ENCODE assay signal across 22 cellular contexts in genomic region chr6:53618219-53618618, GRCh38.
"Had no signal": no experiment of that assay in that cellular context is flagged by ENCODE, and none has a peak within 500 bp of the region (broad histone marks: within the 10 kb centered on the region; RNA-seq: fewer than 3 reads in every experiment).

No MANE protein-coding gene starts in this region.

- H3K27ac Mint-ChIP-seq: activated CD4-positive, alpha-beta T cell treated with anti-CD3 and anti-CD28 coated beads, Interleukin-2, amount 10 ng/mL, durations not matched to agents 7 days and 5 days; activated naive CD4-positive, alpha-beta T cell treated with anti-CD3 and anti-CD28 coated beads, Interleukin-2, amount 50 U/mL, for 24 hours; activated T-cell treated with anti-CD3 and anti-CD28 coated beads, Interleukin-2, amount 50 U/mL, for 72 hours; memory B cell had no signal

- H3K4me3 ChIP-seq: adrenal gland, breast epithelium, left ventricle myocardium inferior, prostate gland, right atrium auricular region, tibial artery had no signal

- H3K4me3 Mint-ChIP-seq: activated CD4-positive, alpha-beta T cell treated with anti-CD3 and anti-CD28 coated beads, Interleukin-2, amount 10 ng/mL, durations not matched to agents 7 days and 5 days; activated naive CD4-positive, alpha-beta T cell treated with anti-CD3 and anti-CD28 coated beads, Interleukin-2, amount 50 U/mL, for 24 hours; activated T-cell treated with anti-CD3 and anti-CD28 coated beads, Interleukin-2, amount 50 U/mL, for 72 hours; memory B cell; neural crest cell had no signal

- H3K4me1 Mint-ChIP-seq: activated CD4-positive, alpha-beta T cell treated with anti-CD3 and anti-CD28 coated beads, Interleukin-2, amount 10 ng/mL, durations not matched to agents 7 days and 5 days; neural crest cell had no signal

- DNase-seq: activated CD4-positive, alpha-beta T cell treated with anti-CD3 and anti-CD28 coated beads, Interleukin-2, amount 10 ng/mL, durations not matched to agents 7 days and 5 days; activated CD8-positive, alpha-beta memory T cell treated with anti-CD3 and anti-CD28 coated beads, Interleukin-2, amount 50 U/mL, for 4 hours; activated gamma-delta T cell; activated T-cell treated with anti-CD3 and anti-CD28 coated beads, Interleukin-2, amount 50 U/mL, for 72 hours; adrenal gland; cerebellar nuclear complex; cortex of kidney; erythroblast; head of caudate nucleus; kidney; left ventricle myocardium inferior; stimulated activated CD4-positive, alpha-beta T cell treated with anti-CD3 and anti-CD28 coated beads, Interleukin-2, amount 100 ng/mL, for 24 hours; stimulated activated naive CD8-positive, alpha-beta T cell treated with anti-CD3 and anti-CD28 coated beads, Interleukin-15, Interleukin-2, amounts not matched to agents 100 U/mL and 50 U/mL, for 24 hours; substantia nigra; tibial artery had no signal

- H3K9me3 Mint-ChIP-seq: activated CD4-positive, alpha-beta T cell treated with anti-CD3 and anti-CD28 coated beads, Interleukin-2, amount 10 ng/mL, durations not matched to agents 7 days and 5 days; activated naive CD4-positive, alpha-beta T cell treated with anti-CD3 and anti-CD28 coated beads, Interleukin-2, amount 50 U/mL, for 24 hours; activated T-cell treated with anti-CD3 and anti-CD28 coated beads, Interleukin-2, amount 50 U/mL, for 72 hours; memory B cell; neural crest cell had no signal

- H3K27me3 Mint-ChIP-seq: activated naive CD4-positive, alpha-beta T cell treated with anti-CD3 and anti-CD28 coated beads, Interleukin-2, amount 50 U/mL, for 24 hours had no signal

- H3K36me3 Mint-ChIP-seq: activated naive CD4-positive, alpha-beta T cell treated with anti-CD3 and anti-CD28 coated beads, Interleukin-2, amount 50 U/mL, for 24 hours; memory B cell had no signal

- H3K27ac ChIP-seq: adrenal gland, breast epithelium, left ventricle myocardium inferior, prostate gland, right atrium auricular region, tibial artery had no signal

- H3K9me3 ChIP-seq: adrenal gland, breast epithelium, left ventricle myocardium inferior, prostate gland, right atrium auricular region, tibial artery had no signal

- H3K27me3 ChIP-seq: adrenal gland, breast epithelium, right atrium auricular region, tibial artery had no signal

- ATAC-seq: activated CD4-positive, CD25-positive, alpha-beta regulatory T cell treated with anti-CD3 and anti-CD28 coated beads, Interleukin-2, amount 50 U/mL, for 24 hours; activated T-cell treated with anti-CD3 and anti-CD28 coated beads, Interleukin-2, amount 50 U/mL, for 72 hours; stimulated activated naive CD8-positive, alpha-beta T cell treated with anti-CD3 and anti-CD28 coated beads, Interleukin-15, Interleukin-2, amounts not matched to agents 100 U/mL and 50 U/mL, for 24 hours had no signal

- H3K36me3 ChIP-seq: adrenal gland, breast epithelium, left ventricle myocardium inferior, prostate gland, right atrium auricular region, tibial artery had no signal

- H3K4me1 ChIP-seq: breast epithelium, left ventricle myocardium inferior, prostate gland, right atrium auricular region, tibial artery had no signal
